Comparison of ENCODE assay signal across 8 cellular contexts in the genomic region with DNA sequence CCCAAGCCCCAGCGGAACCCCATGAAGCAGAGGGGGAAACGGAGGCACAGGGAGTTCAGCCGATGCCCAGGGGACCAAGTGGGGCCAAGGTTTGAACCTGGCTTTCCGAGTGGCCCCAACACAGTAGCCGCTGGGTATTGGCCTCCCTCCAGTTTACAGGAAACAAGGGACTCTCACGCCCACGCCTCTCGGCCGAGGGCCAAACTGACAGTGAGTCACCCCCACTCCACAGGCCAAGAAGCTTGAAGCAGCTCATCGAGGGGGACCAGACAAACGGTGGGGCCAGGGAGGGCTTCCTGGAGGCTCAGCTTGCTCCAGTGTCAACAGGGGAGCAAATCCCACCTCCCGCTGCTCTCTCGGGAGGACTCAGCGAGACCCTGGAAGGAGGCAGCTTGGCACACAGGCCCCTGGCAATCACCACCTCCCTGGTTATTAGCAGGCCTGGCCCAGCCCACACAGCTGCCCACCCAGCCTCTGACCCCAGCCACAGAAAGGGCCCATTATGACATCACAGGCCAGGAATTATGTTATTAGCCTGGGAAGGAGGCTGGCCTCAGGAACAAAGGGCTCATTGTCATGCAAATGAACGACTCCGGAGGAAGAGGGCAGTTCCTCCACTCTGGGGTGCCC. TPM values are rescaled to one million over a fixed set of nuclear protein-coding genes. Genes with fewer than 3 reads are reported as not detected.
DNase-seq lines count a peak whose midpoint lies in the region; ATAC-seq and TF ChIP-seq lines count a peak whose summit lies in the region.

No MANE protein-coding gene starts in this region.

- POLR2A ChIA-PET in CD4-positive, alpha-beta T cell (lab: Charles Lee): no interaction called here

- peaks cover under 1% of the 10 kb centered on the region for H3K27me3 Mint-ChIP-seq in nephron (ENCODE audit: low read depth)
- H3K27me3 Mint-ChIP-seq in activated T-helper 1 cell treated with anti-CD3 and anti-CD28 coated beads, Interleukin-12 subunit alpha, Interleukin-12 subunit beta, Interleukin-2, Interleukin-4 antibody, amounts not matched to agents 30 ng/mL and 10 ng/mL and 1 ng/mL, durations not matched to agents 14 hours and 24 hours and 36 hours (ENCODE audit: insufficient read depth): no peaks in the 10 kb centered on the region
- H3K27me3 Mint-ChIP-seq in CD4-positive, alpha-beta T cell: no peaks in the 10 kb centered on the region

- no peaks in the 10 kb centered on the region for H3K9me3 Mint-ChIP-seq in nephron
- no peaks in the 10 kb centered on the region for H3K9me3 Mint-ChIP-seq in activated T-helper 1 cell treated with anti-CD3 and anti-CD28 coated beads, Interleukin-12 subunit alpha, Interleukin-12 subunit beta, Interleukin-2, Interleukin-4 antibody, amounts not matched to agents 30 ng/mL and 10 ng/mL and 1 ng/mL, durations not matched to agents 14 hours and 24 hours and 36 hours
- H3K9me3 Mint-ChIP-seq in CD4-positive, alpha-beta T cell: no peaks in the 10 kb centered on the region

- no peak for ATAC-seq in CD4-positive, alpha-beta T cell (ENCODE audit: poor library complexity)

- intact Hi-C loops in activated T-helper 1 cell treated with anti-CD3 and anti-CD28 coated beads, Interleukin-12 subunit alpha, Interleukin-12 subunit beta, Interleukin-2, Interleukin-4 antibody, amounts not matched to agents 30 ng/mL and 10 ng/mL and 1 ng/mL, durations not matched to agents 14 hours and 24 hours and 36 hours (cut with micrococcal nuclease): no loop called here
- intact Hi-C loops in CD4-positive, alpha-beta T cell (cut with DNase I, micrococcal nuclease): no loop called here

- H3K36me3 Mint-ChIP-seq in nephron (ENCODE audit: low read depth): peaks cover 18% of the 10 kb centered on the region
- peaks cover 2% of the 10 kb centered on the region for H3K36me3 Mint-ChIP-seq in activated T-helper 1 cell treated with anti-CD3 and anti-CD28 coated beads, Interleukin-12 subunit alpha, Interleukin-12 subunit beta, Interleukin-2, Interleukin-4 antibody, amounts not matched to agents 30 ng/mL and 10 ng/mL and 1 ng/mL, durations not matched to agents 14 hours and 24 hours and 36 hours (ENCODE audit: low read depth)
- peaks cover 13% of the 10 kb centered on the region for H3K36me3 Mint-ChIP-seq in CD4-positive, alpha-beta T cell (ENCODE audit: low read depth)

- H3K27ac ChIP-seq in CD4-positive, alpha-beta T cell (ENCODE audit: low read depth, low read length): no peak overlapping the region

- H3K4me3 ChIP-seq in fibroblast of villous mesenchyme (ENCODE audit: low read depth, low read length): no peak overlapping the region

- H3K27me3 ChIP-seq in CD4-positive, alpha-beta T cell (ENCODE audit: control insufficient read depth, insufficient read depth, low read length): no peaks in the 10 kb centered on the region

- H3K4me1 Mint-ChIP-seq in nephron: peaks cover 66% of the 10 kb centered on the region
- H3K4me1 Mint-ChIP-seq in activated T-helper 1 cell treated with anti-CD3 and anti-CD28 coated beads, Interleukin-12 subunit alpha, Interleukin-12 subunit beta, Interleukin-2, Interleukin-4 antibody, amounts not matched to agents 30 ng/mL and 10 ng/mL and 1 ng/mL, durations not matched to agents 14 hours and 24 hours and 36 hours (ENCODE audit: low read depth): no peaks in the 10 kb centered on the region
- peaks cover 24% of the 10 kb centered on the region for H3K4me1 Mint-ChIP-seq in CD4-positive, alpha-beta T cell (ENCODE audit: low read depth)

- H3K4me3 Mint-ChIP-seq in nephron: peak overlapping the region in 2 of 3 experiments; percentile 10 to 14
- H3K4me3 Mint-ChIP-seq in activated T-helper 1 cell treated with anti-CD3 and anti-CD28 coated beads, Interleukin-12 subunit alpha, Interleukin-12 subunit beta, Interleukin-2, Interleukin-4 antibody, amounts not matched to agents 30 ng/mL and 10 ng/mL and 1 ng/mL, durations not matched to agents 14 hours and 24 hours and 36 hours: no peak overlapping the region
- no peak overlapping the region for H3K4me3 Mint-ChIP-seq in CD4-positive, alpha-beta T cell

- DNase-seq in HK-2 (ENCODE audit: unreplicated experiment) (peak; percentile 93), SW480 (ENCODE audit: low spot score) (peak; percentile 91), fibroblast of villous mesenchyme (ENCODE audit: low read depth) (peak; percentile 95)
- DNase-seq in activated T-helper 1 cell treated with anti-CD3 and anti-CD28 coated beads, Interleukin-12 subunit alpha, Interleukin-12 subunit beta, Interleukin-2, Interleukin-4 antibody, amounts not matched to agents 30 ng/mL and 10 ng/mL and 1 ng/mL, durations not matched to agents 14 hours and 24 hours and 36 hours (ENCODE audit: low spot score): no peak
- DNase-seq in stimulated activated CD8-positive, alpha-beta memory T cell treated with anti-CD3 and anti-CD28 coated beads, Interleukin-4, amount 100 ng/mL, for 48 hours: no peak
- DNase-seq in CD4-positive, alpha-beta T cell: no peak
- no peak for DNase-seq in stimulated activated CD4-positive, alpha-beta T cell treated with anti-CD3 and anti-CD28 coated beads, Interleukin-12 subunit alpha, Interleukin-12 subunit beta, amount 100 ng/mL, for 4 hours

- no peaks in the 10 kb centered on the region for H3K9me3 ChIP-seq in CD4-positive, alpha-beta T cell (ENCODE audit: control insufficient read depth, low read length)

- CTCF ChIA-PET in CD4-positive, alpha-beta T cell (lab: Charles Lee): no interaction called here

- no peak for TF ChIP-seq CTCF in fibroblast of villous mesenchyme (IDR thresholded peaks at IDR 0.05; ENCODE audit: insufficient read depth, low read depth, low read length)
- no peak for TF ChIP-seq CTCF in nephron (IDR thresholded peaks at IDR 0.05; ENCODE audit: unreplicated experiment in 3 of 3)
- TF ChIP-seq CTCF in CD4-positive, alpha-beta T cell (IDR thresholded peaks at IDR 0.05): no peak

- peak overlapping the region; percentile 33 to 93 (median 64) for H3K27ac Mint-ChIP-seq in nephron
- no peak overlapping the region for H3K27ac Mint-ChIP-seq in activated T-helper 1 cell treated with anti-CD3 and anti-CD28 coated beads, Interleukin-12 subunit alpha, Interleukin-12 subunit beta, Interleukin-2, Interleukin-4 antibody, amounts not matched to agents 30 ng/mL and 10 ng/mL and 1 ng/mL, durations not matched to agents 14 hours and 24 hours and 36 hours
- H3K27ac Mint-ChIP-seq in CD4-positive, alpha-beta T cell: no peak overlapping the region

RNA-seq across cellular contexts. Expression of a gene that starts 54.6 kb away (rescaled TPM):
- 77.3 and 86.8 TPM in 2 replicates for total RNA-seq in fibroblast of villous mesenchyme
- 113 and 118 TPM in 2 replicates for total RNA-seq in activated T-helper 1 cell treated with anti-CD3 and anti-CD28 coated beads, Interleukin-12 subunit alpha, Interleukin-12 subunit beta, Interleukin-2, Interleukin-4 antibody, amounts not matched to agents 30 ng/mL and 10 ng/mL and 1 ng/mL, durations not matched to agents 14 hours and 24 hours and 36 hours
- total RNA-seq in CD4-positive, alpha-beta T cell: 100 to 1,000 TPM; 133 to 140 TPM

Comparison
In these comparisons a context has a peak if more than half of its experiments do, and no peak if none do; other contexts are left out.
1. DNase-seq: peak in HK-2 (single experiment), SW480 (single experiment) and fibroblast of villous mesenchyme (single experiment); none in activated T-helper 1 cell treated with anti-CD3 and anti-CD28 coated beads, Interleukin-12 subunit alpha, Interleukin-12 subunit beta, Interleukin-2, Interleukin-4 antibody, amounts not matched to agents 30 ng/mL and 10 ng/mL and 1 ng/mL, durations not matched to agents 14 hours and 24 hours and 36 hours (single experiment), stimulated activated CD8-positive, alpha-beta memory T cell treated with anti-CD3 and anti-CD28 coated beads, Interleukin-4, amount 100 ng/mL, for 48 hours (single experiment), CD4-positive, alpha-beta T cell (0 of 10) and stimulated activated CD4-positive, alpha-beta T cell treated with anti-CD3 and anti-CD28 coated beads, Interleukin-12 subunit alpha, Interleukin-12 subunit beta, amount 100 ng/mL, for 4 hours (single experiment).
2. H3K27ac Mint-ChIP-seq: peak in nephron (3 of 3); none in activated T-helper 1 cell treated with anti-CD3 and anti-CD28 coated beads, Interleukin-12 subunit alpha, Interleukin-12 subunit beta, Interleukin-2, Interleukin-4 antibody, amounts not matched to agents 30 ng/mL and 10 ng/mL and 1 ng/mL, durations not matched to agents 14 hours and 24 hours and 36 hours (single experiment) and CD4-positive, alpha-beta T cell (single experiment).
3. H3K4me3 Mint-ChIP-seq: peak in nephron (2 of 3); none in activated T-helper 1 cell treated with anti-CD3 and anti-CD28 coated beads, Interleukin-12 subunit alpha, Interleukin-12 subunit beta, Interleukin-2, Interleukin-4 antibody, amounts not matched to agents 30 ng/mL and 10 ng/mL and 1 ng/mL, durations not matched to agents 14 hours and 24 hours and 36 hours (single experiment) and CD4-positive, alpha-beta T cell (single experiment).